ENCODE assay signal across 19 cellular contexts in genomic region chr4:40608628-40609027, GRCh38. TPM values are rescaled to one million over a fixed set of nuclear protein-coding genes. Genes with fewer than 3 reads are reported as not detected.
"Had no signal": no experiment of that assay in that cellular context is flagged by ENCODE, and none has a peak within 500 bp of the region (broad histone marks: within the 10 kb centered on the region; RNA-seq: fewer than 3 reads in every experiment).

No MANE protein-coding gene starts in this region.

- ATAC-seq: foreskin keratinocyte; naive thymus-derived CD4-positive, alpha-beta T cell; stimulated activated naive B cell treated with anti-CD40 and anti-IgM and Interleukin-4, amounts not matched to agents 10 μg/mL and 1 μg/mL and 100 μg/mL, for 72 hours had no signal

- H3K9me3 Mint-ChIP-seq: activated CD4-positive, alpha-beta T cell treated with anti-CD3 and anti-CD28 coated beads, Interleukin-2, amount 10 ng/mL, durations not matched to agents 24 days and 14 days; stimulated activated naive B cell treated with anti-CD40 and anti-IgM and Interleukin-4, amounts not matched to agents 10 μg/mL and 1 μg/mL and 100 μg/mL, for 72 hours had no signal

- DNase-seq: activated CD4-positive, alpha-beta T cell treated with anti-CD3 and anti-CD28 coated beads, Interleukin-2, amount 10 ng/mL, durations not matched to agents 24 days and 14 days; activated CD8-positive, alpha-beta memory T cell treated with anti-CD3 and anti-CD28 coated beads for 24 hours; activated naive CD4-positive, alpha-beta T cell treated with Interleukin-2 at 50 U/mL for 16 hours; central memory CD4-positive, alpha-beta T cell; cortex of kidney; effector memory CD4-positive, alpha-beta T cell; foreskin keratinocyte; head of caudate nucleus; naive thymus-derived CD4-positive, alpha-beta T cell; posterior cingulate gyrus; stimulated activated naive B cell treated with anti-CD40 and anti-IgM and Interleukin-4, amounts not matched to agents 10 μg/mL and 1 μg/mL and 100 μg/mL, for 72 hours; substantia nigra; T1000; transverse colon; WERI-Rb-1 had no signal

- H3K27ac ChIP-seq: foreskin keratinocyte, right atrium auricular region, skin epidermis, transverse colon, WERI-Rb-1 had no signal

- H3K27me3 Mint-ChIP-seq: activated CD4-positive, alpha-beta T cell treated with anti-CD3 and anti-CD28 coated beads, Interleukin-2, amount 10 ng/mL, durations not matched to agents 24 days and 14 days; naive thymus-derived CD4-positive, alpha-beta T cell; stimulated activated naive B cell treated with anti-CD40 and anti-IgM and Interleukin-4, amounts not matched to agents 10 μg/mL and 1 μg/mL and 100 μg/mL, for 72 hours had no signal

- H3K27me3 ChIP-seq: adrenal gland, foreskin keratinocyte, right atrium auricular region, transverse colon had no signal

- H3K4me3 ChIP-seq: adrenal gland, right atrium auricular region, skin epidermis, transverse colon had no signal

- H3K4me1 ChIP-seq: right atrium auricular region had no signal

- H3K9me3 ChIP-seq: adrenal gland, right atrium auricular region, transverse colon had no signal

- H3K36me3 ChIP-seq: adrenal gland, right atrium auricular region, transverse colon, WERI-Rb-1 had no signal

- H3K4me3 Mint-ChIP-seq: activated CD4-positive, alpha-beta T cell treated with anti-CD3 and anti-CD28 coated beads, Interleukin-2, amount 10 ng/mL, durations not matched to agents 24 days and 14 days; naive thymus-derived CD4-positive, alpha-beta T cell; stimulated activated naive B cell treated with anti-CD40 and anti-IgM and Interleukin-4, amounts not matched to agents 10 μg/mL and 1 μg/mL and 100 μg/mL, for 72 hours had no signal

- H3K27ac Mint-ChIP-seq: activated CD4-positive, alpha-beta T cell treated with anti-CD3 and anti-CD28 coated beads, Interleukin-2, amount 10 ng/mL, durations not matched to agents 24 days and 14 days; stimulated activated naive B cell treated with anti-CD40 and anti-IgM and Interleukin-4, amounts not matched to agents 10 μg/mL and 1 μg/mL and 100 μg/mL, for 72 hours had no signal

RNA-seq across cellular contexts. Expression of gene RBM47, which starts 21.0 kb away (rescaled TPM):
- total RNA-seq: lung microvascular endothelial cell had no signal
